16 cellular contexts compared by ENCODE assay signal in the genomic region with DNA sequence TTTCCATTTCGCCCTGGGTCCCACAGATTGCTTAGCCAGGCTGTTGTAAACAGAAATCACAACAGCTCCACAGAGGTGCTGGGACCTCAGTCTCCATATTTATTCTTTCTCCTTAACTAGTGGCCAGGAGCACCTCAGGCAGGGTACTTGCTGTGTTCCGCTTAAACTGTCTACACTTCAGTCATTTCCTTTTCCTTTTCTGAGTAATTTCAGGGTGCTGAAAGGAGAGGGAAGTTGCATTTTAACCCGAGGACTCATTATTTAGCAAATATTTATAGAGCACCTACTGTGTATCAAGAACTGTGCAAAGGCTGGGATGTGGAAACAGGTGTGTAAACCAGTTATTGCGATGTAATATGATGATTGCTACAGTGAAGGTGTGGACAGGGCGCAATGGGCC. TPM values are rescaled to one million over a fixed set of nuclear protein-coding genes. Genes with fewer than 3 reads are reported as not detected.
DNase-seq lines count a peak whose midpoint lies in the region; ATAC-seq and TF ChIP-seq lines count a peak whose summit lies in the region.
"Had no signal": no experiment of that assay in that cellular context is flagged by ENCODE, and none has a peak within 500 bp of the region (broad histone marks: within the 10 kb centered on the region; RNA-seq: fewer than 3 reads in every experiment).

No MANE protein-coding gene starts in this region.

- no peak for TF ChIP-seq CTCF in PC-9 (conservative IDR thresholded peaks at IDR 0.05)
- no peak for TF ChIP-seq CTCF in spleen (IDR thresholded peaks at IDR 0.05 in 8 of 11, conservative IDR thresholded peaks at IDR 0.05 in 3 of 11)

- H3K27me3 ChIP-seq in PC-9 (ENCODE audit: insufficient read depth, low read depth): no peaks in the 10 kb centered on the region
- no peaks in the 10 kb centered on the region for H3K27me3 ChIP-seq in spleen (replicated peaks in 1 of 7)
- H3K27me3 ChIP-seq: Peyer's patch had no signal

- no peak overlapping the region for H2AFZ ChIP-seq in PC-9

- peak; percentile 35 for DNase-seq in activated CD8-positive, alpha-beta memory T cell treated with anti-CD3 and anti-CD28 coated beads, Interleukin-2, amount 10 ng/mL, durations not matched to agents 7 days and 5 days
- no peak for DNase-seq in activated CD8-positive, alpha-beta memory T cell treated with anti-CD3 and anti-CD28 coated beads for 24 hours
- DNase-seq in PC-9 (no peak), spleen (no peak), cortex of kidney (lab: John Stamatoyannopoulos, UW) (no peak), mucosa of gallbladder (ENCODE audit: low spot score) (no peak)
- DNase-seq: DMS 273 treated with DMSO at 0.1 percent for 48 hours, MM.1S, NCI-H1105 treated with DMSO at 0.1 percent for 48 hours, NCI-H1930, NCI-H2171 treated with DMSO at 0.1 percent for 48 hours, NCI-H774, Peyer's patch, Right ventricle myocardium superior had no signal

- no peak overlapping the region for H3K4me3 Mint-ChIP-seq in activated CD8-positive, alpha-beta memory T cell treated with anti-CD3 and anti-CD28 coated beads, Interleukin-2, amount 10 ng/mL, durations not matched to agents 7 days and 5 days
- peak overlapping the region; percentile 51 for H3K4me3 Mint-ChIP-seq in dendritic cell treated with granulocyte-macrophage colony-stimulating factor and Interleukin-4, amounts not matched to agents 40 ng/mL and 50 ng/mL, for 4 days

- H3K9me3 Mint-ChIP-seq in activated CD8-positive, alpha-beta memory T cell treated with anti-CD3 and anti-CD28 coated beads, Interleukin-2, amount 10 ng/mL, durations not matched to agents 7 days and 5 days (ENCODE audit: low read depth): no peaks in the 10 kb centered on the region
- H3K9me3 Mint-ChIP-seq in dendritic cell treated with granulocyte-macrophage colony-stimulating factor and Interleukin-4, amounts not matched to agents 40 ng/mL and 50 ng/mL, for 4 days: no peaks in the 10 kb centered on the region

- POLR2A ChIA-PET in PC-9 (lab: Charles Lee; ENCODE audit: unreplicated experiment): no interaction called here

- CTCF ChIA-PET in activated CD8-positive, alpha-beta memory T cell treated with anti-CD3 and anti-CD28 coated beads, Interleukin-2, amount 10 ng/mL, durations not matched to agents 7 days and 5 days (lab: Charles Lee): interaction anchor here (0.8 to 3.7 kb wide), 6 partner anchors 10 to 264 kb away, joined by 3 to 13 read pairs (median 12); no protein-coding TSS in a partner anchor
- CTCF ChIA-PET in PC-9 (lab: Charles Lee): no interaction called here

- H3K27ac ChIP-seq in PC-9 (0 out of 2 replicates have a peak overlapping the region, but pooled peaks have one; percentile 9), spleen (peak overlapping the region in 5 of 8 donors; percentile 43 to 72 (median 59))
- H3K27ac ChIP-seq: Peyer's patch had no signal

- 54 to 78% (median 64%) methylated on average over 5 of the region's 5 CpGs for WGBS in spleen, 5 donors

- H3F3A ChIP-seq in PC-9 (ENCODE audit: insufficient read depth, low read depth): peaks cover 42% of the 10 kb centered on the region; the same call in 1 of the 2 replicates

- H3K4me3 ChIP-seq in PC-9 (no peak overlapping the region), spleen (no peak overlapping the region)
- H3K4me3 ChIP-seq: Peyer's patch had no signal

- H3K9me2 ChIP-seq in PC-9 (ENCODE audit: insufficient read depth): no peaks in the 10 kb centered on the region

- H3K27ac Mint-ChIP-seq in activated CD8-positive, alpha-beta memory T cell treated with anti-CD3 and anti-CD28 coated beads, Interleukin-2, amount 10 ng/mL, durations not matched to agents 7 days and 5 days: peak overlapping the region; percentile 11
- H3K27ac Mint-ChIP-seq in dendritic cell treated with granulocyte-macrophage colony-stimulating factor and Interleukin-4, amounts not matched to agents 40 ng/mL and 50 ng/mL, for 4 days: peak overlapping the region; percentile 91

- H3K36me3 ChIP-seq in PC-9 (ENCODE audit: low read depth) (peaks cover 23% of the 10 kb centered on the region; the same call in 1 of the 2 replicates), spleen (peaks cover 0 to 22% (median 5%) of the 10 kb centered on the region in 6 donors)

- H4K20me1 ChIP-seq in PC-9 (ENCODE audit: insufficient read depth): no peaks in the 10 kb centered on the region

- no peak for TF ChIP-seq POLR2A in spleen (IDR thresholded peaks at IDR 0.05)

- H3K4me1 Mint-ChIP-seq in activated CD8-positive, alpha-beta memory T cell treated with anti-CD3 and anti-CD28 coated beads, Interleukin-2, amount 10 ng/mL, durations not matched to agents 7 days and 5 days: peaks cover 19% of the 10 kb centered on the region
- peaks cover 84% of the 10 kb centered on the region for H3K4me1 Mint-ChIP-seq in dendritic cell treated with granulocyte-macrophage colony-stimulating factor and Interleukin-4, amounts not matched to agents 40 ng/mL and 50 ng/mL, for 4 days (ENCODE audit: low read depth)

- H3K9me3 ChIP-seq in PC-9 (ENCODE audit: insufficient read depth, low read depth) (no peaks in the 10 kb centered on the region), spleen (no peaks in the 10 kb centered on the region)
- H3K9me3 ChIP-seq: Peyer's patch had no signal

- no peaks in the 10 kb centered on the region for H3K4me1 ChIP-seq in PC-9 (replicated peaks; ENCODE audit: insufficient read depth)
- H3K4me1 ChIP-seq in spleen: peaks cover 0 to 61% (median 24%) of the 10 kb centered on the region in 6 donors

- BruUV-seq in PC-9 (replicated peaks; lab: Mats Ljungman, UMichigan): no TSS peak

- ATAC-seq in activated CD8-positive, alpha-beta memory T cell treated with anti-CD3 and anti-CD28 coated beads, Interleukin-2, amount 10 ng/mL, durations not matched to agents 7 days and 5 days: no peak
- ATAC-seq in HG03457 (IDR thresholded peaks at IDR 0.05; ENCODE audit: unreplicated experiment): no peak

- no peaks in the 10 kb centered on the region for H3K36me3 Mint-ChIP-seq in activated CD8-positive, alpha-beta memory T cell treated with anti-CD3 and anti-CD28 coated beads, Interleukin-2, amount 10 ng/mL, durations not matched to agents 7 days and 5 days
- H3K36me3 Mint-ChIP-seq in dendritic cell treated with granulocyte-macrophage colony-stimulating factor and Interleukin-4, amounts not matched to agents 40 ng/mL and 50 ng/mL, for 4 days (ENCODE audit: low read depth): peaks cover 31% of the 10 kb centered on the region

- H3K79me2 ChIP-seq in PC-9 (ENCODE audit: low read depth): no peaks in the 10 kb centered on the region

- intact Hi-C loops in PC-9 (cut with micrococcal nuclease; ENCODE audit: unreplicated experiment) (loop anchor here (1.0 kb wide), 1 partner anchor 264 kb away; no protein-coding TSS in a partner anchor), spleen (cut with DNase I; ENCODE audit: low total_unique reads) (loop anchor here (5.0 kb wide), 1 partner anchor 131 kb away; no protein-coding TSS in a partner anchor)
- intact Hi-C loops in dendritic cell treated with granulocyte-macrophage colony-stimulating factor and Interleukin-4, amounts not matched to agents 40 ng/mL and 50 ng/mL, for 4 days (cut with micrococcal nuclease): no loop called here

- H3K4me2 ChIP-seq in PC-9: no peak overlapping the region

- H3K27me3 Mint-ChIP-seq in activated CD8-positive, alpha-beta memory T cell treated with anti-CD3 and anti-CD28 coated beads, Interleukin-2, amount 10 ng/mL, durations not matched to agents 7 days and 5 days: no peaks in the 10 kb centered on the region
- H3K27me3 Mint-ChIP-seq in dendritic cell treated with granulocyte-macrophage colony-stimulating factor and Interleukin-4, amounts not matched to agents 40 ng/mL and 50 ng/mL, for 4 days: no peaks in the 10 kb centered on the region

RNA-seq across cellular contexts. Expression of gene ACP6, which starts 41.9 kb away (rescaled TPM):
- 10 to 100 TPM; 11.2 to 20.3 TPM for total RNA-seq in activated CD8-positive, alpha-beta memory T cell treated with anti-CD3 and anti-CD28 coated beads, Interleukin-2, amount 10 ng/mL, durations not matched to agents 7 days and 5 days
- total RNA-seq in PC-9 (2021) (71.4 and 85.3 TPM in 2 replicates), spleen (10 to 100 TPM in 3 of 7 donors, 1 to 10 TPM in 4; 7.1 to 18.8 (median 9.6) TPM), mucosa of gallbladder (23.4 TPM)
- 10 to 100 TPM in 1 of 3 donors, 1 to 10 TPM in 2; 8.2 to 11.2 (median 8.4) TPM for polyA plus RNA-seq in spleen
